29 cellular contexts compared by ENCODE assay signal in the genomic region with DNA sequence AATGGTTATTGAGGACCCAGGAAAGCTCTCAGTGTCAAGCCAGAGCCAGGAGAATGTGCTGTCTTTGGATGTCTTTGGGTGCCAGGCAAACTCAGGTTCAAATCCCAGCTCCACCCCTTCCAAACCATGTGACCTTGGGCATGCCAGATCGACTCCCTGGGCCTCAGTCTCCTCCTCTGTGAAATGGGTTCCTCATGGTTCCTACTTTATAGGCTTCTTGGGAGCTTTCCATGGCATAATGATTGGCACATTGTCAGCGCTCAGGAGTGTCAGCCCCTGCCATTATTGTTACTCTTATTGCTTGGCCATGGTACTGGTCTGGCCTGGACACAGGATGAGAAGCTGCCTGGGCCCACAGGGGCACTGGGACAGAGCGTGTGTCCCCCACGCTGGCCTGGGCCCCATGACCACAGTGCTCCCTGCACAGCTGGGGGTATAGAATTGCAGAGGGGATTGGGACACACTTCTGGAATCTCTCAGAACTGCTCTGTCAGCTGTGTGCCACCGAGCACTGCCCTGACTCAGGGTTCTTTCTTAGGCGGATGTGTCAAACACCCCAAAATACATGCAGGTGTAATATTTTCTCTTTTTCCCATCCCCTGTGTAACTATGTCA. TPM values are rescaled to one million over a fixed set of nuclear protein-coding genes. Genes with fewer than 3 reads are reported as not detected.
DNase-seq lines count a peak whose midpoint lies in the region; FAIRE-seq and TF ChIP-seq lines count a peak whose summit lies in the region.
"Had no signal": no experiment of that assay in that cellular context is flagged by ENCODE, and none has a peak within 500 bp of the region (broad histone marks: within the 10 kb centered on the region; RNA-seq: fewer than 3 reads in every experiment).

No MANE protein-coding gene starts in this region.

- TF ChIP-seq CTCF in breast epithelium (IDR thresholded peaks at IDR 0.05) = no peak
- TF ChIP-seq CTCF in mammary epithelial cell (conservative IDR thresholded peaks at IDR 0.05 in 1 of 2, IDR thresholded peaks at IDR 0.05 in 1 of 2; ENCODE audit: extremely low read depth in 1 of 2, insufficient read depth in 1 of 2, low read depth in 1 of 2, low read length in 2 of 2) = no peak
- TF ChIP-seq CTCF in sigmoid colon (IDR thresholded peaks at IDR 0.05) = no peak
- TF ChIP-seq CTCF in Calu3 (IDR thresholded peaks at IDR 0.05; ENCODE audit: unreplicated experiment) = no peak

- TF ChIP-seq EP300 in sigmoid colon (IDR thresholded peaks at IDR 0.05) = no peak

- H3K36me3 ChIP-seq in breast epithelium (no peaks in the 10 kb centered on the region), mammary epithelial cell (ENCODE audit: insufficient read depth, low read length) (no peaks in the 10 kb centered on the region), esophagus (ENCODE audit: control insufficient read depth in 2 of 2, insufficient read depth in 2 of 2, low read length in 1 of 2) (peaks cover 0 to 7% of the 10 kb centered on the region in 2 donors), sigmoid colon (no peaks in the 10 kb centered on the region)
- H3K36me3 ChIP-seq: HAP-1, Peyer's patch, SJSA1 had no signal

- H3K27me3 Mint-ChIP-seq in Calu3 (ENCODE audit: unreplicated experiment) = no peaks in the 10 kb centered on the region

- peaks cover 35% of the 10 kb centered on the region for H3K4me1 Mint-ChIP-seq in Calu3 (ENCODE audit: low read depth, unreplicated experiment)

- H3K4me1 ChIP-seq in breast epithelium (peaks cover 0 to 5% of the 10 kb centered on the region in 2 donors), mammary epithelial cell (ENCODE audit: insufficient read depth, low read length) (peaks cover 9% of the 10 kb centered on the region), esophagus (ENCODE audit: control insufficient read depth in 2 of 2, insufficient read depth in 2 of 2, low read length in 1 of 2) (peaks cover 7 to 34% of the 10 kb centered on the region in 2 donors), sigmoid colon (peaks cover 0 to 27% (median 11%) of the 10 kb centered on the region in 4 donors)
- H3K4me1 ChIP-seq: HAP-1, Peyer's patch, SJSA1 had no signal

- no peak overlapping the region for H3K9ac ChIP-seq in mammary epithelial cell (ENCODE audit: insufficient read depth, low read length)
- H3K9ac ChIP-seq: GM23248, KMS-11 had no signal

- FAIRE-seq in urothelium cell line (lab: Jason Lieb, UNC) = peak; percentile 76
- FAIRE-seq: G401.6, GM12892 had no signal

- H3K4me3 ChIP-seq in breast epithelium (no peak overlapping the region), mammary epithelial cell (replicated peaks in 1 of 3; ENCODE audit: insufficient read depth in 1 of 3, low read depth in 2 of 3, low read length in 3 of 3) (no peak overlapping the region), esophagus (ENCODE audit: low read depth in 1 of 2, low read length in 2 of 2) (no peak overlapping the region), sigmoid colon (no peak overlapping the region)
- H3K4me3 ChIP-seq: GM23248, HAP-1, Peyer's patch, SJSA1 had no signal

- no TSS peak for BruUV-seq in mammary epithelial cell (replicated peaks; lab: Mats Ljungman, UMichigan)
- no TSS peak for BruUV-seq in Calu3 (replicated peaks; lab: Mats Ljungman, UMichigan)

- WGBS in mammary epithelial cell (ENCODE audit: low coverage, missing lambda C conversion rate) = 98% methylated on average over 6 of the region's 6 CpGs
- WGBS in esophagus, 2 donors = 87 to 88% methylated on average over 6 of the region's 6 CpGs
- WGBS in sigmoid colon, 2 donors = 90 to 95% methylated on average over 6 of the region's 6 CpGs

- no peaks in the 10 kb centered on the region for H4K20me1 ChIP-seq in mammary epithelial cell (ENCODE audit: insufficient read depth, low read length)

- no peak overlapping the region for H3K27ac Mint-ChIP-seq in Calu3 (ENCODE audit: unreplicated experiment)
- H3K27ac Mint-ChIP-seq: CD8-positive, alpha-beta T cell had no signal

- intact Hi-C loops in breast epithelium (cut with DNase I; ENCODE audit: low total_unique reads) = loop anchor here (10.0 kb wide), 1 partner anchor 47 kb away; no protein-coding TSS in a partner anchor
- intact Hi-C loops in mammary epithelial cell (cut with micrococcal nuclease) = loop anchor here (10.0 kb wide), 1 partner anchor 227 kb away; no protein-coding TSS in a partner anchor
- intact Hi-C loops in sigmoid colon (cut with DNase I) = no loop called here
- intact Hi-C loops in Calu3 (cut with micrococcal nuclease; ENCODE audit: unreplicated experiment) = no loop called here

- no peak overlapping the region for H3K4me3 Mint-ChIP-seq in Calu3 (ENCODE audit: low read depth, unreplicated experiment)
- H3K4me3 Mint-ChIP-seq: CD8-positive, alpha-beta T cell had no signal

- dilution Hi-C loops in mammary epithelial cell (cut with HindIII; ENCODE audit: low sequenced_read_pairs) = no loop called here

- no peaks in the 10 kb centered on the region for H3K9me3 Mint-ChIP-seq in Calu3 (ENCODE audit: low read depth, unreplicated experiment)
- H3K9me3 Mint-ChIP-seq: CD8-positive, alpha-beta T cell had no signal

- CTCF ChIA-PET in mammary epithelial cell (lab: Charles Lee; ENCODE audit: low non-redundant PET) = interaction anchor here (0.7 kb wide), 1 partner anchor 18 kb away, joined by 4 read pairs; no protein-coding TSS in a partner anchor
- CTCF ChIA-PET in Calu3 (lab: Charles Lee) = interaction anchor here (0.6 kb wide), 1 partner anchor 1745 kb away, joined by 3 read pairs; no protein-coding TSS in a partner anchor

- peak overlapping the region; percentile 4 to 65 for H3K27ac ChIP-seq in breast epithelium
- H3K27ac ChIP-seq in mammary epithelial cell (ENCODE audit: insufficient read depth, low read depth, low read length) = no peak overlapping the region
- H3K27ac ChIP-seq in esophagus (ENCODE audit: low read depth in 2 of 2, low read length in 1 of 2) = peak overlapping the region; percentile 22 to 25
- no peak overlapping the region for H3K27ac ChIP-seq in sigmoid colon
- H3K27ac ChIP-seq: GM23248, KMS-11, Peyer's patch, SJSA1 had no signal

- in situ Hi-C loops in mammary epithelial cell (cut with MboI; ENCODE audit: low sequenced_read_pairs in 2 of 2) = no loop called here

- no peaks in the 10 kb centered on the region for H3K27me3 ChIP-seq in breast epithelium
- H3K27me3 ChIP-seq in mammary epithelial cell (ENCODE audit: insufficient read depth, low read length) = no peaks in the 10 kb centered on the region
- no peaks in the 10 kb centered on the region for H3K27me3 ChIP-seq in esophagus (ENCODE audit: control insufficient read depth in 1 of 2, insufficient read depth in 2 of 2, low read length in 2 of 2)
- H3K27me3 ChIP-seq in sigmoid colon = no peaks in the 10 kb centered on the region
- H3K27me3 ChIP-seq: Peyer's patch, SJSA1 had no signal

- DNase-seq in breast epithelium (ENCODE audit: low spot score in 2 of 2) (no peak), mammary epithelial cell (no peak), sigmoid colon (peak; percentile 52), urothelium cell line (ENCODE audit: low spot score) (no peak), Calu3 (no peak), NCI-H2196 (lab: John Stamatoyannopoulos, UW; ENCODE audit: unreplicated experiment) (no peak)
- DNase-seq in stimulated activated CD4-positive, alpha-beta T cell treated with anti-CD3 and anti-CD28 coated beads, Interleukin-4, amount 100 ng/mL, for 24 hours = no peak
- DNase-seq: AML-193; C1 segment of cervical spinal cord; CD8-positive, alpha-beta T cell; GM23248; NCI-H1105; NCI-H146; NCI-H2029 treated with DMSO at 0.1 percent for 48 hours; NCI-H2171; NCI-H446; NCI-H526; Peyer's patch had no signal

- no peak overlapping the region for H2AFZ ChIP-seq in mammary epithelial cell (ENCODE audit: low read depth, low read length)
- H2AFZ ChIP-seq: GM23248 had no signal

- peaks cover 2% of the 10 kb centered on the region for H3K79me2 ChIP-seq in mammary epithelial cell (ENCODE audit: insufficient read depth, low read length)

- TF ChIP-seq POLR2A in breast epithelium (IDR thresholded peaks at IDR 0.05) (no peak), sigmoid colon (IDR thresholded peaks at IDR 0.05) (no peak)

- no peak overlapping the region for H3K4me2 ChIP-seq in mammary epithelial cell (ENCODE audit: insufficient read depth, low read depth, low read length)
- H3K4me2 ChIP-seq: KMS-11 had no signal

- no peaks in the 10 kb centered on the region for H3K9me3 ChIP-seq in breast epithelium
- H3K9me3 ChIP-seq in mammary epithelial cell (replicated peaks; ENCODE audit: insufficient read depth, low read length) = no peaks in the 10 kb centered on the region
- no peaks in the 10 kb centered on the region for H3K9me3 ChIP-seq in esophagus (ENCODE audit: control insufficient read depth in 2 of 2, insufficient read depth in 1 of 2, low read depth in 1 of 2, low read length in 1 of 2)
- H3K9me3 ChIP-seq in sigmoid colon = no peaks in the 10 kb centered on the region
- H3K9me3 ChIP-seq: HAP-1, Peyer's patch, SJSA1 had no signal

- no peaks in the 10 kb centered on the region for H3K36me3 Mint-ChIP-seq in Calu3 (ENCODE audit: insufficient read depth, unreplicated experiment)
- H3K36me3 Mint-ChIP-seq: CD8-positive, alpha-beta T cell had no signal

RNA-seq across cellular contexts. Expression of a gene that starts 37.6 kb away (rescaled TPM):
- total RNA-seq in breast epithelium (under 1 TPM in 1 of 3 donors, not detected in 2; 0.66 TPM), mammary epithelial cell (not detected), sigmoid colon (not detected), Calu3 (2022) (1.4 and 1.8 TPM in 2 replicates)
- polyA plus RNA-seq in mammary epithelial cell (0.09 TPM), esophagus (1 to 10 TPM in 1 of 2 donors, under 1 TPM in 1; 0.33 to 1.1 TPM), sigmoid colon (1 to 10 TPM in 1 of 3 donors, under 1 TPM in 1, not detected in 1; 0.67 to 1.4 TPM)
- polyA minus RNA-seq in mammary epithelial cell = not detected
- total RNA-seq: A172; CD8-positive, alpha-beta T cell; Daoy; GM23248; HT1080; OCI-LY7; SJSA1 had no signal
- polyA plus RNA-seq: AG04450, GM23248 had no signal

RNA-seq across cellular contexts. Expression of a gene that starts 57.4 kb away (rescaled TPM):
- total RNA-seq in breast epithelium (under 1 TPM in 1 of 3 donors, not detected in 2; 0.66 TPM), mammary epithelial cell (under 1 TPM in 1 of 2 donors, not detected in 1; 0.49 TPM), sigmoid colon (1 to 10 TPM in 1 of 4 donors, not detected in 3; 1.1 TPM), Calu3 (2022) (0.42 TPM in 1 of 2 replicates, not detected in the other)
- polyA plus RNA-seq in mammary epithelial cell (0.09 TPM), esophagus (under 1 TPM; 0.18 to 0.49 TPM), sigmoid colon (under 1 TPM in 1 of 3 donors, not detected in 2; 0.32 TPM)
- not detected for polyA minus RNA-seq in mammary epithelial cell
- total RNA-seq: A172; CD8-positive, alpha-beta T cell; Daoy; GM23248; HT1080; OCI-LY7 had no signal
- polyA plus RNA-seq: GM23248 had no signal

Comparison
In these comparisons a context has a peak if more than half of its experiments do, and no peak if none do; other contexts are left out.
1. H3K27ac ChIP-seq: peak in breast epithelium (2 of 2) and esophagus (2 of 2); none in mammary epithelial cell (single experiment) and sigmoid colon (0 of 4).
2. intact Hi-C loops: an anchor here in breast epithelium (10.0 kb wide) and mammary epithelial cell (10.0 kb wide); none called in sigmoid colon and Calu3.